ENCODE assay signal across 12 cellular contexts in the genomic region with DNA sequence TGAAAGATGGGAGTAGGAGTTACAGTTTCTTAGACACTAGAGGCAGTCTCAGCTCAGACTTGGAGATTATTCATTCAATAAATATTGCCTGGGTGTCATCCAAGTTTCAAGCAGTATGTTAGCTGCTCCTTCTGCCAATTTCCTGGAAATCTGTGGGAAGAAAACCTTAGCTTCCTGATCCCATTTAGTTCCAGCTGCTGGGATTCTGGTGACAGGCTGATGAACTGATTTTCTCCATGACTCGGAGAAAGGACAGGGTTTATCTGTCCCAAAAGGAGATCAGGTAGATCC.
DNase-seq lines count a peak whose midpoint lies in the region; ATAC-seq and TF ChIP-seq lines count a peak whose summit lies in the region.
"Had no signal": no experiment of that assay in that cellular context is flagged by ENCODE, and none has a peak within 500 bp of the region (broad histone marks: within the 10 kb centered on the region; RNA-seq: fewer than 3 reads in every experiment).

No MANE protein-coding gene starts in this region.

- POLR2A ChIA-PET in CD8-positive, alpha-beta memory T cell (lab: Charles Lee): no interaction called here

- DNase-seq in G401 (ENCODE audit: low spot score) (peak; percentile 19), fibroblast of gingiva (ENCODE audit: low read depth) (peak; percentile 57), skeletal muscle cell (ENCODE audit: low read depth) (peak; percentile 31), DMS53 (lab: John Stamatoyannopoulos, UW) (no peak), NCI-H510A treated with DMSO at 0.1 percent for 48 hours (lab: John Stamatoyannopoulos, UW) (no peak), anterior cingulate cortex (lab: John Stamatoyannopoulos, UW) (no peak)
- DNase-seq in CD8-positive, alpha-beta memory T cell: no peak

- H3K4me1 ChIP-seq in CD8-positive, alpha-beta memory T cell (ENCODE audit: insufficient read depth, low read length): no peaks in the 10 kb centered on the region
- H3K4me1 ChIP-seq: Caco-2 had no signal

- H3K36me3 ChIP-seq in CD8-positive, alpha-beta memory T cell (ENCODE audit: insufficient read depth, low read length): peaks cover 9% of the 10 kb centered on the region

- peaks cover under 1 to 6% (median 2%) of the 10 kb centered on the region in 3 donors for H3K4me1 Mint-ChIP-seq in CD8-positive, alpha-beta memory T cell
- H3K4me1 Mint-ChIP-seq: brain had no signal

- H3K4me3 ChIP-seq in skeletal muscle cell (ENCODE audit: low read depth, low read length): no peak overlapping the region
- H3K4me3 ChIP-seq in CD8-positive, alpha-beta memory T cell (ENCODE audit: low read length): no peak overlapping the region

- no peaks in the 10 kb centered on the region for H3K27me3 Mint-ChIP-seq in CD8-positive, alpha-beta memory T cell
- H3K27me3 Mint-ChIP-seq: brain; naive thymus-derived CD4-positive, alpha-beta T cell had no signal

- CTCF ChIA-PET in CD8-positive, alpha-beta memory T cell (lab: Charles Lee): interaction anchor here (0.7 to 4.4 kb wide), 8 partner anchors 9 to 383 kb away, joined by 3 to 19 read pairs (median 4); no protein-coding TSS in a partner anchor

- H3K27ac ChIP-seq in CD8-positive, alpha-beta memory T cell (ENCODE audit: low read depth, low read length): no peak overlapping the region

- H3K36me3 Mint-ChIP-seq in CD8-positive, alpha-beta memory T cell: peaks cover 2 to 49% (median 16%) of the 10 kb centered on the region in 3 donors

- no peak overlapping the region for H3K4me3 Mint-ChIP-seq in CD8-positive, alpha-beta memory T cell
- H3K4me3 Mint-ChIP-seq: activated T-helper 1 cell treated with anti-CD3 and anti-CD28 coated beads, Interleukin-12 subunit alpha, Interleukin-12 subunit beta, Interleukin-2, Interleukin-4 antibody, amounts not matched to agents 30 ng/mL and 10 ng/mL and 1 ng/mL, durations not matched to agents 14 hours and 24 hours and 36 hours; brain; naive thymus-derived CD4-positive, alpha-beta T cell had no signal

- peak; percentile 69 for ATAC-seq in SK-N-SH treated with all-trans-retinoic acid at 6 μM for 48 hours

- H3K9me3 Mint-ChIP-seq in CD8-positive, alpha-beta memory T cell: no peaks in the 10 kb centered on the region
- H3K9me3 Mint-ChIP-seq: activated T-helper 1 cell treated with anti-CD3 and anti-CD28 coated beads, Interleukin-12 subunit alpha, Interleukin-12 subunit beta, Interleukin-2, Interleukin-4 antibody, amounts not matched to agents 30 ng/mL and 10 ng/mL and 1 ng/mL, durations not matched to agents 14 hours and 24 hours and 36 hours; brain; naive thymus-derived CD4-positive, alpha-beta T cell had no signal

- no peaks in the 10 kb centered on the region for H3K27me3 ChIP-seq in CD8-positive, alpha-beta memory T cell (ENCODE audit: insufficient read depth, low read length, poor library complexity, severe bottlenecking)

- in situ Hi-C loops in G401 (cut with HindIII; ENCODE audit: low sequenced_read_pairs): no loop called here

- no peak overlapping the region for H3K27ac Mint-ChIP-seq in CD8-positive, alpha-beta memory T cell
- H3K27ac Mint-ChIP-seq: activated T-helper 1 cell treated with anti-CD3 and anti-CD28 coated beads, Interleukin-12 subunit alpha, Interleukin-12 subunit beta, Interleukin-2, Interleukin-4 antibody, amounts not matched to agents 30 ng/mL and 10 ng/mL and 1 ng/mL, durations not matched to agents 14 hours and 24 hours and 36 hours had no signal

- H3K9me3 ChIP-seq in CD8-positive, alpha-beta memory T cell (ENCODE audit: low read length): no peaks in the 10 kb centered on the region
- H3K9me3 ChIP-seq: Caco-2 had no signal

TF ChIP-seq in SK-N-SH treated with all-trans-retinoic acid at 6 μM for 48 hours, 23 proteins besides CTCF, POLR2A, EP300 and RAD21:
- TF ChIP-seq TSHZ2 (CRISPR knock-in tag; IDR thresholded peaks at IDR 0.05): no peak

Comparison
In these comparisons a context has a peak if more than half of its experiments do, and no peak if none do; other contexts are left out.
1. DNase-seq: peak in G401 (single experiment), fibroblast of gingiva (single experiment) and skeletal muscle cell (single experiment); none in DMS53 (single experiment), NCI-H510A treated with DMSO at 0.1 percent for 48 hours (single experiment), CD8-positive, alpha-beta memory T cell (0 of 5) and anterior cingulate cortex (0 of 58).